In genomic region chr2:10437806-10438205, GRCh38 we compare ENCODE assay signal across 25 cellular contexts.
"Had no signal": no experiment of that assay in that cellular context is flagged by ENCODE, and none has a peak within 500 bp of the region (broad histone marks: within the 10 kb centered on the region; RNA-seq: fewer than 3 reads in every experiment).

No MANE protein-coding gene starts in this region.

- H3K27ac Mint-ChIP-seq: activated CD4-positive, alpha-beta memory T cell treated with anti-CD3 and anti-CD28 coated beads for 36 hours; activated CD4-positive, alpha-beta T cell treated with anti-CD3 and anti-CD28 coated beads, Interleukin-2, amount 10 ng/mL, durations not matched to agents 7 days and 5 days; activated naive CD4-positive, alpha-beta T cell treated with anti-CD3 and anti-CD28 coated beads, Interleukin-2, amount 10 ng/mL, durations not matched to agents 7 days and 5 days; activated naive CD8-positive, alpha-beta T cell treated with anti-CD3 and anti-CD28 coated beads for 36 hours; activated T-cell treated with anti-CD3 and anti-CD28 coated beads, Interleukin-2, amount 50 U/mL, for 72 hours; activated T-helper 2 cell treated with anti-CD3 and anti-CD28 coated beads, Interferon-gamma antibody, Interleukin-2, Interleukin-4, amounts not matched to agents 10 μg/mL and 5 μg/mL and 100 μg/mL, durations not matched to agents 14 hours and 24 hours and 36 hours; T-helper 1 cell treated with Interleukin-12 subunit alpha and Interleukin-12 subunit beta and Interleukin-4 antibody, amounts not matched to agents 30 μg/mL and 1 μg/mL, for 36 hours had no signal

- FAIRE-seq: RCC 7860, TTC549 had no signal

- H3K4me3 Mint-ChIP-seq: activated CD4-positive, alpha-beta memory T cell treated with anti-CD3 and anti-CD28 coated beads for 36 hours; activated CD4-positive, alpha-beta T cell treated with anti-CD3 and anti-CD28 coated beads, Interleukin-2, amount 10 ng/mL, durations not matched to agents 7 days and 5 days; activated naive CD4-positive, alpha-beta T cell treated with anti-CD3 and anti-CD28 coated beads, Interleukin-2, amount 10 ng/mL, durations not matched to agents 7 days and 5 days; activated naive CD8-positive, alpha-beta T cell treated with anti-CD3 and anti-CD28 coated beads for 36 hours; activated T-cell treated with anti-CD3 and anti-CD28 coated beads, Interleukin-2, amount 50 U/mL, for 72 hours; T-helper 1 cell treated with Interleukin-12 subunit alpha and Interleukin-12 subunit beta and Interleukin-4 antibody, amounts not matched to agents 30 μg/mL and 1 μg/mL, for 36 hours had no signal

- DNase-seq: activated CD4-positive, alpha-beta memory T cell treated with anti-CD3 and anti-CD28 coated beads for 36 hours; activated CD4-positive, alpha-beta T cell treated with anti-CD3 and anti-CD28 coated beads, Interleukin-2, amount 10 ng/mL, durations not matched to agents 7 days and 5 days; activated CD4-positive, CD25-positive, alpha-beta regulatory T cell; activated gamma-delta T cell treated with Interleukin-2 at 50 U/mL for 16 hours; activated naive CD4-positive, alpha-beta T cell treated with anti-CD3 and anti-CD28 coated beads, Interleukin-2, amount 10 ng/mL, durations not matched to agents 7 days and 5 days; activated naive CD8-positive, alpha-beta T cell treated with anti-CD3 and anti-CD28 coated beads for 36 hours; activated T-cell treated with anti-CD3 and anti-CD28 coated beads for 4 hours; activated T-cell treated with anti-CD3 and anti-CD28 coated beads, Interleukin-2, amount 50 U/mL, for 72 hours; brain microvascular endothelial cell; Karpas-422; NCI-H146; NCI-H187 treated with DMSO at 0.1 percent for 48 hours; NCI-H2081 treated with DMSO at 0.1 percent for 48 hours; NCI-H2171 treated with DMSO at 0.1 percent for 48 hours; NCI-H226; NCI-H526; NCI-H82; SHP77; T1000 had no signal

- H3K27ac ChIP-seq: brain microvascular endothelial cell, cardiac muscle cell, SJSA1 had no signal

- ATAC-seq: activated T-cell treated with anti-CD3 and anti-CD28 coated beads, Interleukin-2, amount 50 U/mL, for 72 hours had no signal

- H3K27me3 ChIP-seq: brain microvascular endothelial cell, SJSA1 had no signal

- H3K9me3 Mint-ChIP-seq: activated CD4-positive, alpha-beta memory T cell treated with anti-CD3 and anti-CD28 coated beads for 36 hours; activated CD4-positive, alpha-beta T cell treated with anti-CD3 and anti-CD28 coated beads, Interleukin-2, amount 10 ng/mL, durations not matched to agents 7 days and 5 days; activated naive CD4-positive, alpha-beta T cell treated with anti-CD3 and anti-CD28 coated beads, Interleukin-2, amount 10 ng/mL, durations not matched to agents 7 days and 5 days; activated naive CD8-positive, alpha-beta T cell treated with anti-CD3 and anti-CD28 coated beads for 36 hours; activated T-cell treated with anti-CD3 and anti-CD28 coated beads, Interleukin-2, amount 50 U/mL, for 72 hours; activated T-helper 2 cell treated with anti-CD3 and anti-CD28 coated beads, Interferon-gamma antibody, Interleukin-2, Interleukin-4, amounts not matched to agents 10 μg/mL and 5 μg/mL and 100 μg/mL, durations not matched to agents 14 hours and 24 hours and 36 hours; T-helper 1 cell treated with Interleukin-12 subunit alpha and Interleukin-12 subunit beta and Interleukin-4 antibody, amounts not matched to agents 30 μg/mL and 1 μg/mL, for 36 hours had no signal

- H3K9me3 ChIP-seq: SJSA1 had no signal

- H3K4me3 ChIP-seq: cardiac muscle cell, SJSA1 had no signal

- H3K27me3 Mint-ChIP-seq: activated naive CD8-positive, alpha-beta T cell treated with anti-CD3 and anti-CD28 coated beads for 36 hours had no signal
